In the genomic region with DNA sequence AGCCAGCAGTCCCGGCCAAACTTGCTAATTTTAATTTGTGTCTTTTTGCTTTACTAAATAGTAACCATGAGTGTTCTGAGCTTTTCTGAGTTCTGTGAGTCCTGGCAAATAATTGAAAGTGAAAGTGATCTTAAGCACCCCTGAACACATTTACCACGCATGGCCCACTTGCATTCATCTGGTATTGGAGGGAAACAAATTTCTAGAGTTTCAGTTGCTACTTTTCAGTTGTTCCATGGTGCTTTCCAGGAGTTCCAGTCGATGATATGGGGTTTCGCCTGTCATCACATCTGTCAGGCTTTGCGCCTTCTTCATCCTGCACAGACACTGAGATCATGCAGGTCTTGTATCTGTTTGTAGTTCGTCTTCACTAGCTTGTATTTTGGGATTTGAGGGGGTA, we compare ENCODE assay signal across 10 cellular contexts. TPM values are rescaled to one million over a fixed set of nuclear protein-coding genes. Genes with fewer than 3 reads are reported as not detected.
DNase-seq lines count a peak whose midpoint lies in the region; ATAC-seq and TF ChIP-seq lines count a peak whose summit lies in the region.
"Had no signal": no experiment of that assay in that cellular context is flagged by ENCODE, and none has a peak within 500 bp of the region (broad histone marks: within the 10 kb centered on the region; RNA-seq: fewer than 3 reads in every experiment).

No MANE protein-coding gene starts in this region.

- H3K9me3 Mint-ChIP-seq in activated naive CD4-positive, alpha-beta T cell treated with anti-CD3 and anti-CD28 coated beads, Interleukin-2, amount 10 ng/mL, durations not matched to agents 7 days and 5 days: no peaks in the 10 kb centered on the region
- H3K9me3 Mint-ChIP-seq in osteocyte (ENCODE audit: unreplicated experiment): no peaks in the 10 kb centered on the region

- TF ChIP-seq CTCF in GM10266 (IDR thresholded peaks at IDR 0.05; ENCODE audit: control insufficient read depth, insufficient read depth, low read depth, missing control alignments) (no peak), osteocyte (IDR thresholded peaks at IDR 0.05) (no peak)

- peaks cover 8% of the 10 kb centered on the region for H3K4me1 Mint-ChIP-seq in activated naive CD4-positive, alpha-beta T cell treated with anti-CD3 and anti-CD28 coated beads, Interleukin-2, amount 10 ng/mL, durations not matched to agents 7 days and 5 days
- no peaks in the 10 kb centered on the region for H3K4me1 Mint-ChIP-seq in osteocyte (ENCODE audit: unreplicated experiment)

- H3K27me3 Mint-ChIP-seq in activated naive CD4-positive, alpha-beta T cell treated with anti-CD3 and anti-CD28 coated beads, Interleukin-2, amount 10 ng/mL, durations not matched to agents 7 days and 5 days: no peaks in the 10 kb centered on the region
- no peaks in the 10 kb centered on the region for H3K27me3 Mint-ChIP-seq in osteocyte (ENCODE audit: unreplicated experiment)

- ATAC-seq in HG02610 (IDR thresholded peaks at IDR 0.05; ENCODE audit: unreplicated experiment): peak; percentile 49
- no peak for ATAC-seq in HG03565 (IDR thresholded peaks at IDR 0.05; ENCODE audit: unreplicated experiment)

- H3K36me3 Mint-ChIP-seq in activated naive CD4-positive, alpha-beta T cell treated with anti-CD3 and anti-CD28 coated beads, Interleukin-2, amount 10 ng/mL, durations not matched to agents 7 days and 5 days: peaks cover 34% of the 10 kb centered on the region
- peaks cover 24% of the 10 kb centered on the region for H3K36me3 Mint-ChIP-seq in osteocyte (ENCODE audit: unreplicated experiment)

- H3K27ac Mint-ChIP-seq in activated naive CD4-positive, alpha-beta T cell treated with anti-CD3 and anti-CD28 coated beads, Interleukin-2, amount 10 ng/mL, durations not matched to agents 7 days and 5 days: peak overlapping the region; percentile 89
- peak overlapping the region; percentile 6 for H3K27ac Mint-ChIP-seq in osteocyte (ENCODE audit: unreplicated experiment)

- DNase-seq in GM10266 (ENCODE audit: extremely low spot score) (peak; percentile 12), osteocyte (ENCODE audit: extremely low spot score, unreplicated experiment) (no peak), NCI-H187 (lab: John Stamatoyannopoulos, UW) (no peak), HK-2 (ENCODE audit: unreplicated experiment) (no peak)
- DNase-seq in activated naive CD4-positive, alpha-beta T cell treated with anti-CD3 and anti-CD28 coated beads, Interleukin-2, amount 10 ng/mL, durations not matched to agents 7 days and 5 days: peak; percentile 38
- DNase-seq: NCI-H2081, posterior cingulate gyrus, SW 1271 had no signal

- CTCF ChIA-PET in activated naive CD4-positive, alpha-beta T cell treated with anti-CD3 and anti-CD28 coated beads, Interleukin-2, amount 10 ng/mL, durations not matched to agents 7 days and 5 days (lab: Charles Lee): interaction anchor here (1.2 to 2.8 kb wide), 2 partner anchors 30 to 46 kb away, joined by 3 to 10 read pairs; no protein-coding TSS in a partner anchor

- no peak overlapping the region for H3K4me3 Mint-ChIP-seq in activated naive CD4-positive, alpha-beta T cell treated with anti-CD3 and anti-CD28 coated beads, Interleukin-2, amount 10 ng/mL, durations not matched to agents 7 days and 5 days
- no peak overlapping the region for H3K4me3 Mint-ChIP-seq in osteocyte (ENCODE audit: unreplicated experiment)

RNA-seq across cellular contexts. Expression of a gene that starts 44.1 kb away (rescaled TPM):
- 7.9 and 8.6 TPM in 2 replicates for total RNA-seq in osteocyte

RNA-seq across cellular contexts. Expression of a gene that starts 51.4 kb away (rescaled TPM):
- total RNA-seq in osteocyte: 3.0 TPM in 2 replicates

Comparison
In these comparisons a context has a peak if more than half of its experiments do, and no peak if none do; other contexts are left out.
1. DNase-seq: peak in GM10266 (single experiment) and activated naive CD4-positive, alpha-beta T cell treated with anti-CD3 and anti-CD28 coated beads, Interleukin-2, amount 10 ng/mL, durations not matched to agents 7 days and 5 days (single experiment); none in osteocyte (single experiment), NCI-H187 (0 of 2) and HK-2 (single experiment).